8 cellular contexts compared by ENCODE assay signal in the genomic region with DNA sequence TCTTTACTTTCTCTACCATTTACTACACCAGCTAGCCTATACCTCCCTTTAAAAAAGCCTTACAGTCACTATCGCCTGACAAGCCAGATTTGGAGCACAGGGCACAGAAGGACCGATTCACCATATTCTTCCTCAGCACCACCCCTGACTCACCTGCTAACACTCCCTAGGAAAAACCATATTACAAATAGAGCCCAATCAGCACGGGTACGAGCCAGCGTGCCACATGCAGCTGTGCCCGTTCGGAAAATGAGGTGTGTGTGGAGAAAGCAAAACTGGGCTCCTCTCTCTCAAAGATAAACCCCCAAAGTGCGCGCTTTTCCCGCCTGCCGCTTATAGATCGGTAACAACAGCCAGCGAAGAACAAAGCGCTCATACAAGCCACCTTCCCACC.
DNase-seq lines count a peak whose midpoint lies in the region; ATAC-seq and TF ChIP-seq lines count a peak whose summit lies in the region.

No MANE protein-coding gene starts in this region.

- peak overlapping the region; percentile 99 for H3K27ac ChIP-seq in epithelial cell of prostate
- peak overlapping the region; percentile 97 for H3K27ac ChIP-seq in neutrophil

- no peak for ATAC-seq in HG02571 (IDR thresholded peaks at IDR 0.05; ENCODE audit: unreplicated experiment)

- peak overlapping the region; percentile 92 to 93 for H3K4me3 ChIP-seq in neutrophil (ENCODE audit: low read depth in 1 of 2, low read length in 1 of 2)

- H3K36me3 ChIP-seq in neutrophil, result peaks cover 16% of the 10 kb centered on the region

- H3K27me3 ChIP-seq in neutrophil, result no peaks in the 10 kb centered on the region

- peaks cover 24% of the 10 kb centered on the region in 2 experiments for H3K4me1 ChIP-seq in neutrophil (ENCODE audit: control insufficient read depth in 1 of 2, insufficient read depth in 1 of 2, low read depth in 1 of 2, low read length in 1 of 2)

- no peaks in the 10 kb centered on the region for H3K9me3 ChIP-seq in neutrophil

- DNase-seq in NCI-H82 (lab: John Stamatoyannopoulos, UW) (peak; percentile 43), NCI-H82 treated with DMSO at 0.1 percent for 48 hours (lab: John Stamatoyannopoulos, UW; ENCODE audit: unreplicated experiment) (no peak), RPMI8226 (peak; percentile 30), epithelial cell of prostate (ENCODE audit: low read depth, low spot score) (no peak), COR-L47 (lab: John Stamatoyannopoulos, UW) (no peak), OCI-M2 (lab: John Stamatoyannopoulos, UW; ENCODE audit: unreplicated experiment) (no peak)

- TF ChIP-seq CTCF in neutrophil (IDR thresholded peaks at IDR 0.05), result no peak

Comparison
In these comparisons a context has a peak if more than half of its experiments do, and no peak if none do; other contexts are left out.
1. DNase-seq: peak in NCI-H82 (single experiment) and RPMI8226 (single experiment); none in NCI-H82 treated with DMSO at 0.1 percent for 48 hours (single experiment), epithelial cell of prostate (single experiment), COR-L47 (single experiment) and OCI-M2 (single experiment).